In genomic region chr21:43195131-43196021, GRCh38 we compare ENCODE assay signal across 14 cellular contexts. TPM values are rescaled to one million over a fixed set of nuclear protein-coding genes. Genes with fewer than 3 reads are reported as not detected.
DNase-seq lines count a peak whose midpoint lies in the region; ATAC-seq and TF ChIP-seq lines count a peak whose summit lies in the region.
"Had no signal": no experiment of that assay in that cellular context is flagged by ENCODE, and none has a peak within 500 bp of the region (broad histone marks: within the 10 kb centered on the region; RNA-seq: fewer than 3 reads in every experiment).

No MANE protein-coding gene starts in this region.

- H4K20me1 ChIP-seq in hepatocyte (ENCODE audit: insufficient read depth, poor library complexity, severe bottlenecking): no peaks in the 10 kb centered on the region

- no peaks in the 10 kb centered on the region for H3K79me2 ChIP-seq in hepatocyte
- no peaks in the 10 kb centered on the region for H3K79me2 ChIP-seq in parathyroid adenoma

- H3K36me3 ChIP-seq in hepatocyte (replicated peaks; ENCODE audit: insufficient read depth, low read depth): no peaks in the 10 kb centered on the region
- no peaks in the 10 kb centered on the region for H3K36me3 ChIP-seq in parathyroid adenoma (ENCODE audit: control insufficient read depth, insufficient read depth, low read length)

- H3K4me1 ChIP-seq in hepatocyte (ENCODE audit: insufficient read depth) (peaks cover 21% of the 10 kb centered on the region), parathyroid adenoma (peaks cover 7% of the 10 kb centered on the region)

- no peak for TF ChIP-seq CTCF in C4-2B (conservative IDR thresholded peaks at IDR 0.05)
- no peak for TF ChIP-seq CTCF in hepatocyte (IDR thresholded peaks at IDR 0.05; ENCODE audit: poor library complexity)
- TF ChIP-seq CTCF in parathyroid adenoma (IDR thresholded peaks at IDR 0.05): no peak

- WGBS in hepatocyte (ENCODE audit: low lambda C conversion rate, missing lambda C conversion rate): 66% methylated on average over 29 of the region's 32 CpGs

- H3K9me2 ChIP-seq in hepatocyte (replicated peaks; ENCODE audit: insufficient read depth): no peaks in the 10 kb centered on the region

- H3K4me3 ChIP-seq in hepatocyte (no peak overlapping the region), parathyroid adenoma (ENCODE audit: low read depth, low read length) (no peak overlapping the region)
- H3K4me3 ChIP-seq: SK-N-MC had no signal

- H3K9ac ChIP-seq in parathyroid adenoma: no peak overlapping the region

- H3K27ac ChIP-seq in C4-2B: peak overlapping the region; percentile 42
- peak overlapping the region; percentile 61 for H3K27ac ChIP-seq in hepatocyte
- H3K27ac ChIP-seq in parathyroid adenoma: no peak overlapping the region
- H3K27ac ChIP-seq: SK-N-MC had no signal

- H2AFZ ChIP-seq in hepatocyte (no peak overlapping the region), parathyroid adenoma (peak overlapping the region; percentile 46)

- H3K4me2 ChIP-seq in hepatocyte (no peak overlapping the region), parathyroid adenoma (ENCODE audit: low read length) (no peak overlapping the region)

- peak; percentile 85 for DNase-seq in amniotic epithelial cell (ENCODE audit: low read depth)
- DNase-seq in hepatocyte (ENCODE audit: low spot score): peak; percentile 25
- DNase-seq in stimulated activated CD4-positive, alpha-beta T cell treated with anti-CD3 and anti-CD28 coated beads, Interleukin-4, amount 100 ng/mL, for 1 hour: no peak
- no peak for DNase-seq in DMS153 treated with DMSO at 0.1 percent for 48 hours (lab: John Stamatoyannopoulos, UW; ENCODE audit: unreplicated experiment)
- DNase-seq in T-helper 2 cell: no peak
- DNase-seq: activated CD4-positive, alpha-beta T cell treated with anti-CD3 and anti-CD28 coated beads, Interleukin-2, amount 10 ng/mL, durations not matched to agents 24 days and 14 days; AML-193; NCI-H524; stimulated activated CD8-positive, alpha-beta memory T cell treated with anti-CD3 and anti-CD28 coated beads, Interleukin-4, amount 100 ng/mL, for 48 hours had no signal

- ATAC-seq in HG03025 (IDR thresholded peaks at IDR 0.05; ENCODE audit: low FRiP score, unreplicated experiment): no peak

- H3K27me3 ChIP-seq in hepatocyte: no peaks in the 10 kb centered on the region
- H3K27me3 ChIP-seq in parathyroid adenoma (ENCODE audit: control insufficient read depth, insufficient read depth, low read length): no peaks in the 10 kb centered on the region

- H3K9me3 ChIP-seq in hepatocyte (ENCODE audit: low read depth): no peaks in the 10 kb centered on the region
- no peaks in the 10 kb centered on the region for H3K9me3 ChIP-seq in parathyroid adenoma (ENCODE audit: control insufficient read depth, low read length)

RNA-seq across cellular contexts. Expression of gene CRYAA, which starts 26.6 kb away (rescaled TPM):
- not detected in 2 replicates for total RNA-seq in hepatocyte
- polyA plus RNA-seq in hepatocyte: not detected in 2 replicates
- total RNA-seq: activated CD4-positive, alpha-beta T cell treated with anti-CD3 and anti-CD28 coated beads, Interleukin-2, amount 10 ng/mL, durations not matched to agents 24 days and 14 days had no signal
- polyA plus RNA-seq: esophagus had no signal

Comparison
In these comparisons a context has a peak if more than half of its experiments do, and no peak if none do; other contexts are left out.
1. DNase-seq: peak in amniotic epithelial cell (single experiment) and hepatocyte (single experiment); none in stimulated activated CD4-positive, alpha-beta T cell treated with anti-CD3 and anti-CD28 coated beads, Interleukin-4, amount 100 ng/mL, for 1 hour (single experiment), DMS153 treated with DMSO at 0.1 percent for 48 hours (single experiment) and T-helper 2 cell (0 of 5).